Comparison of ENCODE assay signal across 21 cellular contexts in the genomic region with DNA sequence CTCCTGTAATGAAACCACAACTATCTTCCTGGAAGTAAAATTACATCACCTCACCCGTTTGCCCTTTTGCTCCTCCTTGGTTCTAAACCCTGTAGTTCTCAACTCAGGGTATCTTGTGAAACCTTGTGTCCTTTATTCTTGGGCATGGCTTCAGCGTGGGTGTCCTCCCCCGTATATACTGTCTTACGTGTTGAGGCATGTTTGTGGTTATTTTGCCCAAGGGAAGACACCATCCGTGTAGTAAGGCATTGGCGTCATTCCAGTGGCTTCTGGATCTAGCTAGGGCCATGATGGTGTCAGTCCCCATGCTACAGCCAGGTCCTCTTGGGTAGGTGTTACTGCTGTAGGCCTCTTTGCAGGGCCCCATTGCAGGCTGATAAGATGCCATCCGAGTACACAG.
A peak's percentile ranks its signal among the peaks of the same experiment; 100 is the strongest.
DNase-seq lines count a peak whose midpoint lies in the region; ATAC-seq, FAIRE-seq and TF ChIP-seq lines count a peak whose summit lies in the region.
"Had no signal": no experiment of that assay in that cellular context is flagged by ENCODE, and none has a peak within 500 bp of the region (broad histone marks: within the 10 kb centered on the region; RNA-seq: fewer than 3 reads in every experiment).

No MANE protein-coding gene starts in this region.

- BruUV-seq in GM12878 (replicated peaks; lab: Mats Ljungman, UMichigan) = no TSS peak

- no peaks in the 10 kb centered on the region for H3K79me2 ChIP-seq in GM12878 (ENCODE audit: control insufficient read depth, insufficient read depth, low read length)

- H2BK120ac ChIP-seq in mesenchymal stem cell (ENCODE audit: low read depth, low read length) = no peak overlapping the region

- peak overlapping the region; percentile 72 for H2AK5ac ChIP-seq in mesenchymal stem cell (ENCODE audit: low read length, severe bottlenecking)

- peak overlapping the region; percentile 25 for H4K91ac ChIP-seq in mesenchymal stem cell (ENCODE audit: low read length)

- H2BK15ac ChIP-seq in mesenchymal stem cell (ENCODE audit: low read depth, poor library complexity, severe bottlenecking) = peak overlapping the region; percentile 83

- H3K9me3 ChIP-seq in GM12878 (replicated peaks; ENCODE audit: control insufficient read depth, insufficient read depth, low read length) (no peaks in the 10 kb centered on the region), mesenchymal stem cell (ENCODE audit: control insufficient read depth, low read length) (no peaks in the 10 kb centered on the region)
- H3K9me3 ChIP-seq: adrenal gland, left ventricle myocardium inferior, pancreas had no signal

- ATAC-seq in GM12878 (no peak), GM18907 (IDR thresholded peaks at IDR 0.05; ENCODE audit: unreplicated experiment) (no peak)
- ATAC-seq: stimulated activated naive CD8-positive, alpha-beta T cell treated with anti-CD3 and anti-CD28 coated beads, Interleukin-15, amount 100 ng/mL, for 72 hours had no signal

- WGBS in GM12878 (ENCODE audit: insufficient coverage, insufficient replicate concordance, low lambda C conversion rate, missing lambda C conversion rate) = 75% methylated on average over 7 of the region's 7 CpGs
- 95% methylated on average over 7 of the region's 7 CpGs for WGBS in mesenchymal stem cell

- no peaks in the 10 kb centered on the region for H3K27me3 Mint-ChIP-seq in activated naive CD4-positive, alpha-beta T cell treated with anti-CD3 and anti-CD28 coated beads, Interleukin-2, amount 10 ng/mL, durations not matched to agents 7 days and 5 days
- no peaks in the 10 kb centered on the region for H3K27me3 Mint-ChIP-seq in type B pancreatic cell
- H3K27me3 Mint-ChIP-seq: stimulated activated naive CD8-positive, alpha-beta T cell treated with anti-CD3 and anti-CD28 coated beads, Interleukin-15, amount 100 ng/mL, for 72 hours had no signal

- no peak overlapping the region for H2BK5ac ChIP-seq in mesenchymal stem cell (ENCODE audit: low read depth, low read length, poor library complexity, severe bottlenecking)

- H3K27ac Mint-ChIP-seq in activated naive CD4-positive, alpha-beta T cell treated with anti-CD3 and anti-CD28 coated beads, Interleukin-2, amount 10 ng/mL, durations not matched to agents 7 days and 5 days = no peak overlapping the region
- peak overlapping the region; percentile 87 for H3K27ac Mint-ChIP-seq in type B pancreatic cell

- intact Hi-C loops in GM12878 (cut with micrococcal nuclease; ENCODE audit: unreplicated experiment) = no loop called here

- in situ Hi-C loops in GM12878 (cut with MboI) = no loop called here

- no peaks in the 10 kb centered on the region for H4K20me1 ChIP-seq in GM12878 (ENCODE audit: control insufficient read depth, insufficient read depth)

- POLR2A ChIA-PET in GM12878 (lab: Charles Lee) = interaction anchor here (0.9 to 1.3 kb wide), 2 partner anchors 10 to 12 kb away, joined by 3 read pairs; no protein-coding TSS in a partner anchor

- H3K9ac ChIP-seq in GM12878 (ENCODE audit: control insufficient read depth, insufficient read depth, low read length) (no peak overlapping the region), mesenchymal stem cell (ENCODE audit: low read length) (no peak overlapping the region)

- peak overlapping the region in 1 of 2 experiments; percentile 41 for H3K4ac ChIP-seq in mesenchymal stem cell (ENCODE audit: low read depth in 1 of 2, low read length in 2 of 2)

- H2AFZ ChIP-seq in GM12878 (ENCODE audit: control insufficient read depth, low read depth, low read length) (no peak overlapping the region), mesenchymal stem cell (ENCODE audit: low read depth, low read length) (no peak overlapping the region)
- H2AFZ ChIP-seq: PC-9 had no signal

- H3K4me1 ChIP-seq in GM12878 (ENCODE audit: control insufficient read depth, insufficient read depth, low read length) (peaks cover 8% of the 10 kb centered on the region), mesenchymal stem cell (ENCODE audit: control insufficient read depth, insufficient read depth, low read depth, low read length) (peaks cover 9% of the 10 kb centered on the region)

- H3K14ac ChIP-seq in mesenchymal stem cell (ENCODE audit: low read length in 2 of 2) = peak overlapping the region in 1 of 2 experiments; percentile 17

- H3K9me3 Mint-ChIP-seq in activated naive CD4-positive, alpha-beta T cell treated with anti-CD3 and anti-CD28 coated beads, Interleukin-2, amount 10 ng/mL, durations not matched to agents 7 days and 5 days = no peaks in the 10 kb centered on the region
- peaks cover 13% of the 10 kb centered on the region for H3K9me3 Mint-ChIP-seq in type B pancreatic cell
- H3K9me3 Mint-ChIP-seq: stimulated activated naive CD8-positive, alpha-beta T cell treated with anti-CD3 and anti-CD28 coated beads, Interleukin-15, amount 100 ng/mL, for 72 hours had no signal

- H3K4me2 ChIP-seq in GM12878 (ENCODE audit: control insufficient read depth, insufficient read depth) (no peak overlapping the region), mesenchymal stem cell (ENCODE audit: low read length, poor library complexity, severe bottlenecking) (no peak overlapping the region)
- H3K4me2 ChIP-seq: PC-9 had no signal

- no peaks in the 10 kb centered on the region for H3K27me3 ChIP-seq in GM12878 (replicated peaks in 1 of 2; ENCODE audit: control insufficient read depth in 2 of 2, insufficient read depth in 2 of 2, low read length in 1 of 2)
- no peaks in the 10 kb centered on the region for H3K27me3 ChIP-seq in mesenchymal stem cell (ENCODE audit: control insufficient read depth in 1 of 2, insufficient read depth in 1 of 2, low read length in 2 of 2)
- H3K27me3 ChIP-seq: adrenal gland, cardiac muscle cell, pancreas had no signal

- peak overlapping the region in 1 of 2 experiments; percentile 67 for H3K18ac ChIP-seq in mesenchymal stem cell (ENCODE audit: low read depth in 1 of 2, low read length in 2 of 2)

- RAD21 ChIA-PET in GM12878 (lab: Charles Lee; ENCODE audit: unreplicated experiment) = interaction anchor here (0.5 to 1.3 kb wide), 3 partner anchors 12 to 45 kb away, joined by 3 to 4 read pairs (median 4); no protein-coding TSS in a partner anchor

- DNase-seq in activated naive CD4-positive, alpha-beta T cell treated with anti-CD3 and anti-CD28 coated beads, Interleukin-2, amount 10 ng/mL, durations not matched to agents 7 days and 5 days = peak; percentile 14
- DNase-seq in activated naive CD4-positive, alpha-beta T cell treated with anti-CD3 and anti-CD28 coated beads, Interleukin-2, amount 50 U/mL, for 16 hours = no peak
- no peak for DNase-seq in GM12878 (ENCODE audit: low read depth, low spot score)
- DNase-seq in mesenchymal stem cell = no peak
- DNase-seq in type B pancreatic cell (ENCODE audit: extremely low spot score, unreplicated experiment) = no peak
- DNase-seq in LoVo (ENCODE audit: low spot score) = no peak
- no peak for DNase-seq in SKM-1 (lab: John Stamatoyannopoulos, UW; ENCODE audit: unreplicated experiment)
- DNase-seq: adrenal gland; erythroblast; GDM1; H7; left ventricle myocardium inferior; NCI-H146; NCI-H774; pancreas; PC-9; stimulated activated CD4-positive, alpha-beta T cell treated with anti-CD3 and anti-CD28 coated beads, Interleukin-2, amount 100 ng/mL, for 48 hours; stimulated activated naive CD8-positive, alpha-beta T cell treated with anti-CD3 and anti-CD28 coated beads, Interleukin-15, amount 100 ng/mL, for 72 hours had no signal

- TF ChIP-seq RAD21 in GM12878 (IDR thresholded peaks at IDR 0.05; ENCODE audit: insufficient read depth, low read depth, low read length) = no peak

- H3K23ac ChIP-seq in mesenchymal stem cell (ENCODE audit: low read length in 2 of 2) = no peak overlapping the region

- SMC1A ChIA-PET in GM12878 (lab: Charles Lee; ENCODE audit: uncharacterized antibody, unreplicated experiment) = interaction anchor here (0.6 to 2.6 kb wide), 7 partner anchors 9 to 163 kb away, joined by 3 to 13 read pairs (median 3); no protein-coding TSS in a partner anchor

- TF ChIP-seq POLR2A in GM12878 (IDR thresholded peaks at IDR 0.05; ENCODE audit: low read depth, low read length) = no peak

- no peak for TF ChIP-seq EP300 in GM12878 (IDR thresholded peaks at IDR 0.05; ENCODE audit: borderline replicate concordance in 1 of 2, control insufficient read depth in 1 of 2, low read depth in 2 of 2, low read length in 2 of 2)

- H3K79me1 ChIP-seq in mesenchymal stem cell (replicated peaks; ENCODE audit: low read length, poor library complexity, severe bottlenecking) = peaks cover 8% of the 10 kb centered on the region

- TF ChIP-seq CTCF in GM12878 (IDR thresholded peaks at IDR 0.05 in 2 of 3, conservative IDR thresholded peaks at IDR 0.05 in 1 of 3; ENCODE audit: control insufficient read depth in 2 of 3, extremely low read depth in 1 of 3, insufficient read depth in 1 of 3, low read depth in 3 of 3, low read length in 3 of 3) (no peak), type B pancreatic cell (conservative IDR thresholded peaks at IDR 0.05) (no peak)

- CTCF ChIA-PET in activated naive CD4-positive, alpha-beta T cell treated with anti-CD3 and anti-CD28 coated beads, Interleukin-2, amount 10 ng/mL, durations not matched to agents 7 days and 5 days (lab: Charles Lee) = interaction anchor here (1.0 kb wide), 1 partner anchor 8 kb away, joined by 3 read pairs; no protein-coding TSS in a partner anchor
- CTCF ChIA-PET in GM12878 (lab: Yijun Ruan, JAX) = interaction anchor here (1.2 kb wide), 1 partner anchor 16 kb away, joined by 3 read pairs; no protein-coding TSS in a partner anchor

- peaks cover 14% of the 10 kb centered on the region for H3K4me1 Mint-ChIP-seq in activated naive CD4-positive, alpha-beta T cell treated with anti-CD3 and anti-CD28 coated beads, Interleukin-2, amount 10 ng/mL, durations not matched to agents 7 days and 5 days
- H3K4me1 Mint-ChIP-seq in type B pancreatic cell (ENCODE audit: unreplicated experiment) = peaks cover 48% of the 10 kb centered on the region

- peak overlapping the region; percentile 61 to 63 for H2BK12ac ChIP-seq in mesenchymal stem cell (ENCODE audit: low read length in 2 of 2)

- H4K8ac ChIP-seq in mesenchymal stem cell (ENCODE audit: low read length) = peak overlapping the region; percentile 31

- H3K36me3 Mint-ChIP-seq in activated naive CD4-positive, alpha-beta T cell treated with anti-CD3 and anti-CD28 coated beads, Interleukin-2, amount 10 ng/mL, durations not matched to agents 7 days and 5 days = no peaks in the 10 kb centered on the region
- peaks cover 14% of the 10 kb centered on the region for H3K36me3 Mint-ChIP-seq in type B pancreatic cell

- no peaks in the 10 kb centered on the region for H3K36me3 ChIP-seq in GM12878 (ENCODE audit: control insufficient read depth in 2 of 2, insufficient read depth in 2 of 2, low read length in 1 of 2)
- H3K36me3 ChIP-seq in mesenchymal stem cell (ENCODE audit: control insufficient read depth in 1 of 2, insufficient read depth in 2 of 2, low read depth in 1 of 2, low read length in 2 of 2) = peaks cover 0 to 7% of the 10 kb centered on the region in 2 experiments
- H3K36me3 ChIP-seq: adrenal gland, cardiac muscle cell, left ventricle myocardium inferior, pancreas had no signal

- H3K27ac ChIP-seq in GM12878 (ENCODE audit: control insufficient read depth, insufficient read depth) (no peak overlapping the region), mesenchymal stem cell (ENCODE audit: low read length, poor library complexity, severe bottlenecking) (no peak overlapping the region)
- H3K27ac ChIP-seq: adrenal gland, cardiac muscle cell, left ventricle myocardium inferior, PC-9 had no signal

- no peak for FAIRE-seq in GM12878 (lab: Jason Lieb, UNC)
- FAIRE-seq: pancreas had no signal

- H3K4me3 Mint-ChIP-seq in activated naive CD4-positive, alpha-beta T cell treated with anti-CD3 and anti-CD28 coated beads, Interleukin-2, amount 10 ng/mL, durations not matched to agents 7 days and 5 days = no peak overlapping the region
- H3K4me3 Mint-ChIP-seq in type B pancreatic cell = no peak overlapping the region
- H3K4me3 Mint-ChIP-seq: CD14-positive monocyte; stimulated activated naive CD8-positive, alpha-beta T cell treated with anti-CD3 and anti-CD28 coated beads, Interleukin-15, amount 100 ng/mL, for 72 hours had no signal

- H3K4me3 ChIP-seq in GM12878 = no peak overlapping the region
- no peak overlapping the region for H3K4me3 ChIP-seq in mesenchymal stem cell (ENCODE audit: insufficient read depth in 1 of 2, low read depth in 1 of 2, low read length in 2 of 2)
- H3K4me3 ChIP-seq: adrenal gland, cardiac muscle cell, left ventricle myocardium inferior, pancreas, PC-9 had no signal
